In genomic region chr9:132989998-132990557, GRCh38 we compare ENCODE assay signal across 15 cellular contexts. TPM values are rescaled to one million over a fixed set of nuclear protein-coding genes. Genes with fewer than 3 reads are reported as not detected.
A peak's percentile ranks its signal among the peaks of the same experiment; 100 is the strongest.
DNase-seq lines count a peak whose midpoint lies in the region; ATAC-seq, FAIRE-seq and TF ChIP-seq lines count a peak whose summit lies in the region.
"Not testable (repeated sequence)": the region's sequence is repeated elsewhere in the genome, so short reads cannot be mapped to it uniquely, and the experiment has no call there.
"Had no signal": no experiment of that assay in that cellular context is flagged by ENCODE, and none has a peak within 500 bp of the region (broad histone marks: within the 10 kb centered on the region; RNA-seq: fewer than 3 reads in every experiment).

No MANE protein-coding gene starts in this region.

- not testable (repeated sequence) for H3K4me3 Mint-ChIP-seq in T-helper 17 cell

- not testable (repeated sequence) for H3K4me2 ChIP-seq in A549; mammary epithelial cell (ENCODE audit: insufficient read depth, low read depth, low read length)

- DNase-seq in A549 (ENCODE audit: low read depth in 1 of 2, low spot score in 1 of 2) (peak; percentile 28 to 60), DMS79 treated with DMSO at 0.1 percent for 48 hours (lab: John Stamatoyannopoulos, UW) (peak; percentile 20), M059J (ENCODE audit: low read depth) (peak; percentile 26), NCI-H748 (lab: John Stamatoyannopoulos, UW; ENCODE audit: unreplicated experiment) (peak; percentile 48), mammary epithelial cell (peak; percentile 28), fibroblast of the aortic adventitia (ENCODE audit: low read depth) (peak; percentile 2), myocyte (ENCODE audit: low read depth) (peak; percentile 36)
- not testable (repeated sequence) for DNase-seq in T-helper 17 cell

- dilution Hi-C loops in mammary epithelial cell (cut with HindIII; ENCODE audit: low sequenced_read_pairs) = loop anchor here (5.0 kb wide), 1 partner anchor 53 kb away; no protein-coding TSS in a partner anchor

- peaks cover 79% of the 10 kb centered on the region for H3K27me3 Mint-ChIP-seq in T-helper 17 cell

- not testable (repeated sequence) for H2AFZ ChIP-seq in mammary epithelial cell (ENCODE audit: low read depth, low read length)

- not testable (repeated sequence) for TF ChIP-seq CTCF in A549 (IDR thresholded peaks at IDR 0.05); mammary epithelial cell (conservative IDR thresholded peaks at IDR 0.05 in 1 of 2, IDR thresholded peaks at IDR 0.05 in 1 of 2; ENCODE audit: extremely low read depth in 1 of 2, insufficient read depth in 1 of 2, low read depth in 1 of 2, low read length in 2 of 2); fibroblast of the aortic adventitia (IDR thresholded peaks at IDR 0.05; ENCODE audit: insufficient read depth, low read length)

- ATAC-seq in A549 (peak in 1 of 2 experiments; percentile 8; a peak in 1 of 6 replicates), T-helper 17 cell (peak; percentile 44)

- WGBS in A549 (ENCODE audit: missing lambda C conversion rate) = 33% methylated on average over 4 of the region's 4 CpGs
- 78% methylated on average over 3 of the region's 4 CpGs for WGBS in mammary epithelial cell (ENCODE audit: low coverage, missing lambda C conversion rate)

- TF ChIP-seq RAD21 in A549 (conservative IDR thresholded peaks at IDR 0.05 in 1 of 2, IDR thresholded peaks at IDR 0.05 in 1 of 2) = not testable (repeated sequence)

- H3K27ac ChIP-seq in A549; mammary epithelial cell (ENCODE audit: insufficient read depth, low read depth, low read length): not testable (repeated sequence)

- in situ Hi-C loops in mammary epithelial cell (cut with MboI; ENCODE audit: low sequenced_read_pairs in 2 of 2) = not testable (repeated sequence)

- BruUV-seq in mammary epithelial cell (replicated peaks; lab: Mats Ljungman, UMichigan) = not testable (repeated sequence)

- not testable (repeated sequence) for TF ChIP-seq EP300 in A549 (IDR thresholded peaks at IDR 0.05)

- not testable (repeated sequence) for H3K27me3 ChIP-seq in mammary epithelial cell (ENCODE audit: insufficient read depth, low read length)

- not testable (repeated sequence) for H3K27ac Mint-ChIP-seq in T-helper 17 cell

- H3K4me1 Mint-ChIP-seq in T-helper 17 cell = not testable (repeated sequence)

- POLR2A ChIA-PET in A549 (lab: Yijun Ruan, JAX) = not testable (repeated sequence)

- not testable (repeated sequence) for H3K9me3 ChIP-seq in A549; T-helper 17 cell (ENCODE audit: control insufficient read depth, low read length, poor library complexity, severe bottlenecking); mammary epithelial cell (replicated peaks; ENCODE audit: insufficient read depth, low read length)

- not testable (repeated sequence) for H3K36me3 Mint-ChIP-seq in T-helper 17 cell (ENCODE audit: low read depth)

- not testable (repeated sequence) for H3K79me2 ChIP-seq in mammary epithelial cell (ENCODE audit: insufficient read depth, low read length)

- not testable (repeated sequence) for H4K20me1 ChIP-seq in mammary epithelial cell (ENCODE audit: insufficient read depth, low read length)

- TF ChIP-seq POLR2A in A549 (IDR thresholded peaks at IDR 0.05; ENCODE audit: low read length) = not testable (repeated sequence)

- intact Hi-C loops in mammary epithelial cell (cut with micrococcal nuclease) = not testable (repeated sequence)

- H3K4me3 ChIP-seq in A549; mammary epithelial cell (replicated peaks in 1 of 3; ENCODE audit: insufficient read depth in 1 of 3, low read depth in 2 of 3, low read length in 3 of 3); fibroblast of the aortic adventitia (ENCODE audit: low read depth, low read length): not testable (repeated sequence)

- not testable (repeated sequence) for H3K9ac ChIP-seq in mammary epithelial cell (ENCODE audit: insufficient read depth, low read length)

- not testable (repeated sequence) for H3K36me3 ChIP-seq in mammary epithelial cell (ENCODE audit: insufficient read depth, low read length)

- CTCF ChIA-PET in A549 (lab: Yijun Ruan, JAX) = interaction anchor here (1.3 to 7.3 kb wide), 4 partner anchors 13 to 90 kb away, joined by 3 to 40 read pairs (median 7); partner anchors contain the start of gene GFI1B
- CTCF ChIA-PET in mammary epithelial cell (lab: Charles Lee; ENCODE audit: low non-redundant PET) = not testable (repeated sequence)

- not testable (repeated sequence) for FAIRE-seq in A549 (lab: Jason Lieb, UNC)

- H3K4me1 ChIP-seq in A549 = not testable (repeated sequence)
- peaks cover 13% of the 10 kb centered on the region for H3K4me1 ChIP-seq in mammary epithelial cell (ENCODE audit: insufficient read depth, low read length)

RNA-seq across cellular contexts. Expression of gene GFI1B, which starts 11.6 kb away (rescaled TPM):
- polyA plus RNA-seq in A549 (2011; rRNA removed) = 0.09 TPM in 1 of 2 replicates, not detected in the other
- polyA plus RNA-seq in A549 (2012; cell fraction: cytosol; rRNA removed) = 0.01 TPM in 1 of 2 replicates, not detected in the other
- not detected in 2 replicates for polyA plus RNA-seq in A549 (2012; cell fraction: nucleus; rRNA removed)
- polyA plus RNA-seq in A549 (2017; fragmentation: RNase III; extraction: RNeasy Plus Mini Kit Qiagen cat#74134 plus additional on column Dnase treatment) = not detected in 3 replicates
- not detected in 2 replicates for polyA minus RNA-seq in A549 (2011; rRNA and poly(A)+ RNA removed)
- total RNA-seq in M059J (2014; rRNA removed; shearing (Covaris generic)) = 0.30 TPM in 1 of 2 replicates, not detected in the other
- total RNA-seq in T-helper 17 cell = 10 to 100 TPM in 1 of 2 donors, 1 to 10 TPM in 1; 1.1 to 29.3 TPM
- not detected for total RNA-seq in mammary epithelial cell
- polyA plus RNA-seq in mammary epithelial cell = not detected
- polyA minus RNA-seq in mammary epithelial cell = 0.47 TPM
- total RNA-seq in fibroblast of the aortic adventitia (ENCODE audit: low replicate concordance) = not detected in 2 replicates
- 0.10 TPM in 1 of 2 replicates, not detected in the other for total RNA-seq in myocyte
- not detected for polyA plus RNA-seq in myocyte (2012)
- total RNA-seq: activated CD4-positive, alpha-beta T cell treated with anti-CD3 and anti-CD28 coated beads, Interleukin-2, amount 10 ng/mL, durations not matched to agents 24 days and 14 days; activated T-helper 1 cell treated with anti-CD3 and anti-CD28 coated beads, Interleukin-12 subunit alpha, Interleukin-12 subunit beta, Interleukin-2, Interleukin-4 antibody, amounts not matched to agents 30 ng/mL and 10 ng/mL and 1 ng/mL, durations not matched to agents 14 hours and 24 hours and 36 hours; bronchial epithelial cell; ovary; smooth muscle cell; suprapubic skin; ureter had no signal
- polyA plus RNA-seq: smooth muscle cell had no signal

RNA-seq across cellular contexts. Expression of gene GTF3C5, which starts 40.7 kb away (rescaled TPM):
- polyA plus RNA-seq in A549 (2011; rRNA removed) = 57.2 and 57.4 TPM in 2 replicates
- polyA plus RNA-seq in A549 (2012; cell fraction: cytosol; rRNA removed) = 68.0 and 70.7 TPM in 2 replicates
- polyA plus RNA-seq in A549 (2012; cell fraction: nucleus; rRNA removed) = 155 and 169 TPM in 2 replicates
- 77.9 to 83.9 TPM (median 80.3 TPM) in 3 replicates for polyA plus RNA-seq in A549 (2017; fragmentation: RNase III; extraction: RNeasy Plus Mini Kit Qiagen cat#74134 plus additional on column Dnase treatment)
- polyA minus RNA-seq in A549 (2011; rRNA and poly(A)+ RNA removed) = 76.4 and 82.9 TPM in 2 replicates
- 53.7 and 81.1 TPM in 2 replicates for total RNA-seq in M059J (2014; rRNA removed; shearing (Covaris generic))
- 10 to 100 TPM; 38.9 to 46.6 TPM for total RNA-seq in T-helper 17 cell
- 10 to 100 TPM; 28.5 to 54.2 TPM for total RNA-seq in mammary epithelial cell
- polyA plus RNA-seq in mammary epithelial cell = 54.9 TPM
- 139 TPM for polyA minus RNA-seq in mammary epithelial cell
- total RNA-seq in fibroblast of the aortic adventitia (ENCODE audit: low replicate concordance) = 20.8 and 33.9 TPM in 2 replicates
- 50.6 and 59.6 TPM in 2 replicates for total RNA-seq in myocyte
- 33.5 TPM for polyA plus RNA-seq in myocyte (2012)

RNA-seq across cellular contexts. Expression of gene TSC1, which starts 45.7 kb away (rescaled TPM):
- polyA plus RNA-seq in A549 (2011; rRNA removed) = 37.9 and 40.5 TPM in 2 replicates
- 8.2 and 10.3 TPM in 2 replicates for polyA plus RNA-seq in A549 (2012; cell fraction: cytosol; rRNA removed)
- polyA plus RNA-seq in A549 (2012; cell fraction: nucleus; rRNA removed) = 26.3 and 33.2 TPM in 2 replicates
- 12.9 to 15.2 TPM (median 14.4 TPM) in 3 replicates for polyA plus RNA-seq in A549 (2017; fragmentation: RNase III; extraction: RNeasy Plus Mini Kit Qiagen cat#74134 plus additional on column Dnase treatment)
- polyA minus RNA-seq in A549 (2011; rRNA and poly(A)+ RNA removed) = 69.8 and 83.8 TPM in 2 replicates
- 21.7 and 29.4 TPM in 2 replicates for total RNA-seq in M059J (2014; rRNA removed; shearing (Covaris generic))
- 10 to 100 TPM; 51.2 to 58.3 TPM for total RNA-seq in T-helper 17 cell
- total RNA-seq in mammary epithelial cell = 10 to 100 TPM; 33.5 to 50.5 TPM
- polyA plus RNA-seq in mammary epithelial cell = 22.3 TPM
- polyA minus RNA-seq in mammary epithelial cell = 47.3 TPM
- total RNA-seq in fibroblast of the aortic adventitia (ENCODE audit: low replicate concordance) = 56.0 and 70.7 TPM in 2 replicates
- 30.3 and 54.3 TPM in 2 replicates for total RNA-seq in myocyte
- polyA plus RNA-seq in myocyte (2012) = 17.0 TPM
